ENCODE assay signal across 23 cellular contexts in the genomic region with DNA sequence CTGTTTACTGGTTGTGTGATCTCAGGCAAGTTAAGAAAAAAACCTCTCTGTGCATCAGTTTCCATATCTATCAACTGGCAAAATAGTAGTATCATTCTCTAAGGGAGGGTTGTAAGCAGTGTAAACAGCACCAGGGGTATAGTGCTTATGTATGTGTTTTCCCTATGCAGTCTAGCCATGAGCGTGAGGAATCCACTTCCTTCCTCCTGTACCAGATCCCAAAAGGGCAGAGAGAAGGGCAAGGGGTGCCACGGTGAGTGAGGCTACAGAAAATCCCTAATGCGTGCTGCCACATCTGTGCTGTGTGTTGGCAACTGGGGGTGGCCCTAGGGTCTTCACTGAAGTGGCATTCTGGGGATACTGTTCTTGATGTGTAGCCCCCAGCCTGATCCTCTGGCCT. TPM values are rescaled to one million over a fixed set of nuclear protein-coding genes. Genes with fewer than 3 reads are reported as not detected.
DNase-seq lines count a peak whose midpoint lies in the region; ATAC-seq lines count a peak whose summit lies in the region.
"Had no signal": no experiment of that assay in that cellular context is flagged by ENCODE, and none has a peak within 500 bp of the region (broad histone marks: within the 10 kb centered on the region; RNA-seq: fewer than 3 reads in every experiment).

No MANE protein-coding gene starts in this region.

- H3K27ac Mint-ChIP-seq in activated CD4-positive, alpha-beta T cell treated with anti-CD3 and anti-CD28 coated beads, Interleukin-2, amount 10 ng/mL, durations not matched to agents 7 days and 5 days = peak overlapping the region; percentile 63
- peak overlapping the region in 2 of 3 donors; percentile 93 to 96 for H3K27ac Mint-ChIP-seq in CD4-positive, CD25-positive, alpha-beta regulatory T cell
- H3K27ac Mint-ChIP-seq in activated CD4-positive, alpha-beta memory T cell treated with anti-CD3 and anti-CD28 coated beads, Interleukin-2, amount 10 ng/mL, durations not matched to agents 7 days and 5 days = peak overlapping the region; percentile 87
- peak overlapping the region in 4 of 6 donors; percentile 14 to 95 (median 48) for H3K27ac Mint-ChIP-seq in naive B cell
- H3K27ac Mint-ChIP-seq: nephron progenitor cell, progenitor cell of endocrine pancreas had no signal

- H3K4me3 Mint-ChIP-seq in activated CD4-positive, alpha-beta T cell treated with anti-CD3 and anti-CD28 coated beads, Interleukin-2, amount 10 ng/mL, durations not matched to agents 7 days and 5 days = no peak overlapping the region
- H3K4me3 Mint-ChIP-seq in CD4-positive, CD25-positive, alpha-beta regulatory T cell = peak overlapping the region in 1 of 4 donors; percentile 36
- H3K4me3 Mint-ChIP-seq in activated CD4-positive, alpha-beta memory T cell treated with anti-CD3 and anti-CD28 coated beads, Interleukin-2, amount 10 ng/mL, durations not matched to agents 7 days and 5 days = no peak overlapping the region
- peak overlapping the region in 1 of 8 donors; percentile 6 for H3K4me3 Mint-ChIP-seq in naive B cell
- H3K4me3 Mint-ChIP-seq: nephron progenitor cell had no signal

- peaks cover 67% of the 10 kb centered on the region for H3K4me1 Mint-ChIP-seq in activated CD4-positive, alpha-beta T cell treated with anti-CD3 and anti-CD28 coated beads, Interleukin-2, amount 10 ng/mL, durations not matched to agents 7 days and 5 days
- H3K4me1 Mint-ChIP-seq in CD4-positive, CD25-positive, alpha-beta regulatory T cell = peaks cover 10 to 44% (median 30%) of the 10 kb centered on the region in 4 donors
- H3K4me1 Mint-ChIP-seq in activated CD4-positive, alpha-beta memory T cell treated with anti-CD3 and anti-CD28 coated beads, Interleukin-2, amount 10 ng/mL, durations not matched to agents 7 days and 5 days = peaks cover 78% of the 10 kb centered on the region
- H3K4me1 Mint-ChIP-seq in naive B cell = peaks cover 29 to 48% (median 38%) of the 10 kb centered on the region in 3 donors

- ATAC-seq in CD4-positive, CD25-positive, alpha-beta regulatory T cell (ENCODE audit: low read depth in 2 of 2) = no peak
- no peak for ATAC-seq in naive B cell (ENCODE audit: low read depth in 2 of 2)
- ATAC-seq in HG03280 (IDR thresholded peaks at IDR 0.05; ENCODE audit: unreplicated experiment) = no peak

- H3K27me3 ChIP-seq in CD4-positive, CD25-positive, alpha-beta regulatory T cell (ENCODE audit: control insufficient read depth, insufficient read depth, low read length) = no peaks in the 10 kb centered on the region
- no peaks in the 10 kb centered on the region for H3K27me3 ChIP-seq in HAP-1 (ENCODE audit: low read depth)
- H3K27me3 ChIP-seq: ascending aorta had no signal

- in situ Hi-C loops in HAP-1 (cut with MboI; ENCODE audit: low sequenced_read_pairs) = no loop called here

- no peaks in the 10 kb centered on the region for H3K9me3 ChIP-seq in CD4-positive, CD25-positive, alpha-beta regulatory T cell (ENCODE audit: control insufficient read depth in 2 of 2, low read length in 2 of 2)
- no peaks in the 10 kb centered on the region for H3K9me3 ChIP-seq in HAP-1
- H3K9me3 ChIP-seq: ascending aorta, esophagus squamous epithelium, thoracic aorta had no signal

- CTCF ChIA-PET in activated CD4-positive, alpha-beta T cell treated with anti-CD3 and anti-CD28 coated beads, Interleukin-2, amount 10 ng/mL, durations not matched to agents 7 days and 5 days (lab: Charles Lee) = interaction anchor here (1.8 to 2.3 kb wide), 3 partner anchors 11 to 18 kb away, joined by 5 to 10 read pairs (median 8); partner anchors contain the start of gene RNF19B
- CTCF ChIA-PET in activated CD4-positive, alpha-beta memory T cell treated with anti-CD3 and anti-CD28 coated beads, Interleukin-2, amount 10 ng/mL, durations not matched to agents 7 days and 5 days (lab: Charles Lee) = interaction anchor here (1.2 kb wide), 1 partner anchor 18 kb away, joined by 4 read pairs; no protein-coding TSS in a partner anchor

- no peak overlapping the region for H3K4me3 ChIP-seq in CD4-positive, CD25-positive, alpha-beta regulatory T cell (ENCODE audit: low read depth, low read length)
- H3K4me3 ChIP-seq in HAP-1 = no peak overlapping the region
- H3K4me3 ChIP-seq: ascending aorta, esophagus squamous epithelium, thoracic aorta had no signal

- H3K4me1 ChIP-seq in CD4-positive, CD25-positive, alpha-beta regulatory T cell (ENCODE audit: control insufficient read depth, insufficient read depth, low read length, poor library complexity, severe bottlenecking) = peaks cover 35% of the 10 kb centered on the region
- H3K4me1 ChIP-seq in HAP-1 = no peaks in the 10 kb centered on the region
- H3K4me1 ChIP-seq: ascending aorta had no signal

- H3K27ac ChIP-seq in CD4-positive, CD25-positive, alpha-beta regulatory T cell (ENCODE audit: insufficient read depth, low read length, poor library complexity, severe bottlenecking) = no peak overlapping the region
- H3K27ac ChIP-seq: ascending aorta, esophagus squamous epithelium, HL-60, thoracic aorta, WERI-Rb-1 had no signal

- H3K9me3 Mint-ChIP-seq in activated CD4-positive, alpha-beta T cell treated with anti-CD3 and anti-CD28 coated beads, Interleukin-2, amount 10 ng/mL, durations not matched to agents 7 days and 5 days = no peaks in the 10 kb centered on the region
- no peaks in the 10 kb centered on the region for H3K9me3 Mint-ChIP-seq in CD4-positive, CD25-positive, alpha-beta regulatory T cell
- H3K9me3 Mint-ChIP-seq in activated CD4-positive, alpha-beta memory T cell treated with anti-CD3 and anti-CD28 coated beads, Interleukin-2, amount 10 ng/mL, durations not matched to agents 7 days and 5 days = no peaks in the 10 kb centered on the region
- H3K9me3 Mint-ChIP-seq in naive B cell = no peaks in the 10 kb centered on the region
- H3K9me3 Mint-ChIP-seq: nephron progenitor cell had no signal

- peaks cover 4% of the 10 kb centered on the region for H3K36me3 Mint-ChIP-seq in activated CD4-positive, alpha-beta T cell treated with anti-CD3 and anti-CD28 coated beads, Interleukin-2, amount 10 ng/mL, durations not matched to agents 7 days and 5 days (ENCODE audit: low read depth)
- no peaks in the 10 kb centered on the region for H3K36me3 Mint-ChIP-seq in CD4-positive, CD25-positive, alpha-beta regulatory T cell
- peaks cover 4% of the 10 kb centered on the region for H3K36me3 Mint-ChIP-seq in activated CD4-positive, alpha-beta memory T cell treated with anti-CD3 and anti-CD28 coated beads, Interleukin-2, amount 10 ng/mL, durations not matched to agents 7 days and 5 days (ENCODE audit: low read depth)
- H3K36me3 Mint-ChIP-seq in naive B cell = no peaks in the 10 kb centered on the region

- H3K27me3 Mint-ChIP-seq in activated CD4-positive, alpha-beta T cell treated with anti-CD3 and anti-CD28 coated beads, Interleukin-2, amount 10 ng/mL, durations not matched to agents 7 days and 5 days = no peaks in the 10 kb centered on the region
- H3K27me3 Mint-ChIP-seq in CD4-positive, CD25-positive, alpha-beta regulatory T cell = no peaks in the 10 kb centered on the region
- H3K27me3 Mint-ChIP-seq in activated CD4-positive, alpha-beta memory T cell treated with anti-CD3 and anti-CD28 coated beads, Interleukin-2, amount 10 ng/mL, durations not matched to agents 7 days and 5 days = no peaks in the 10 kb centered on the region
- no peaks in the 10 kb centered on the region for H3K27me3 Mint-ChIP-seq in naive B cell
- H3K27me3 Mint-ChIP-seq: progenitor cell of endocrine pancreas had no signal

- POLR2A ChIA-PET in activated CD4-positive, alpha-beta T cell treated with anti-CD3 and anti-CD28 coated beads, Interleukin-2, amount 10 ng/mL, durations not matched to agents 7 days and 5 days (lab: Charles Lee) = no interaction called here
- POLR2A ChIA-PET in activated CD4-positive, alpha-beta memory T cell treated with anti-CD3 and anti-CD28 coated beads, Interleukin-2, amount 10 ng/mL, durations not matched to agents 7 days and 5 days (lab: Charles Lee) = interaction anchor here (1.4 to 3.9 kb wide), 4 partner anchors 12 to 39 kb away, joined by 3 to 36 read pairs (median 12); partner anchors contain the start of gene RNF19B

- H3K36me3 ChIP-seq in CD4-positive, CD25-positive, alpha-beta regulatory T cell (ENCODE audit: control insufficient read depth, insufficient read depth, low read length) = no peaks in the 10 kb centered on the region
- no peaks in the 10 kb centered on the region for H3K36me3 ChIP-seq in HAP-1 (replicated peaks)
- H3K36me3 ChIP-seq: ascending aorta, esophagus squamous epithelium, thoracic aorta, WERI-Rb-1 had no signal

- DNase-seq in activated CD4-positive, alpha-beta T cell treated with anti-CD3 and anti-CD28 coated beads, Interleukin-2, amount 10 ng/mL, durations not matched to agents 7 days and 5 days = no peak
- DNase-seq in activated CD4-positive, alpha-beta T cell treated with anti-CD3 and anti-CD28 coated beads for 1 hour = no peak
- DNase-seq in CD4-positive, CD25-positive, alpha-beta regulatory T cell = no peak
- no peak for DNase-seq in activated CD4-positive, alpha-beta memory T cell treated with anti-CD3 and anti-CD28 coated beads, Interleukin-2, amount 10 ng/mL, durations not matched to agents 7 days and 5 days
- DNase-seq in naive B cell (no peak), SHP77 treated with DMSO at 0.1 percent for 48 hours (lab: John Stamatoyannopoulos, UW) (no peak), HAP-1 (ENCODE audit: low spot score in 2 of 2) (no peak)
- DNase-seq: activated gamma-delta T cell treated with Interleukin-2 at 50 U/mL for 16 hours; cerebellar nuclear complex; DMS53; effector CD8-positive, alpha-beta T cell; esophagus squamous epithelium; mesendoderm; NCI-H1417; NCI-H526; nephron progenitor cell; Right ventricle myocardium superior; WERI-Rb-1 had no signal

RNA-seq across cellular contexts. Expression of gene RNF19B, which starts 18.4 kb away (rescaled TPM):
- total RNA-seq in activated CD4-positive, alpha-beta T cell treated with anti-CD3 and anti-CD28 coated beads, Interleukin-2, amount 10 ng/mL, durations not matched to agents 7 days and 5 days = 10 to 100 TPM; 18.4 to 20.1 TPM
- 44.9 TPM for total RNA-seq in CD4-positive, CD25-positive, alpha-beta regulatory T cell
- 1 to 10 TPM; 2.0 to 2.6 (median 2.4) TPM for polyA plus RNA-seq in CD4-positive, CD25-positive, alpha-beta regulatory T cell
- 10 to 100 TPM; 42.9 to 46.9 TPM for total RNA-seq in activated CD4-positive, alpha-beta memory T cell treated with anti-CD3 and anti-CD28 coated beads, Interleukin-2, amount 10 ng/mL, durations not matched to agents 7 days and 5 days
- polyA plus RNA-seq in naive B cell (ENCODE audit: low read depth in 6 of 6) = 1 to 10 TPM; 1.0 to 2.8 (median 1.9) TPM

RNA-seq across cellular contexts. Expression of gene AK2, which starts 53.6 kb away (rescaled TPM):
- total RNA-seq in activated CD4-positive, alpha-beta T cell treated with anti-CD3 and anti-CD28 coated beads, Interleukin-2, amount 10 ng/mL, durations not matched to agents 7 days and 5 days = 100 to 1,000 TPM; 181 to 193 TPM
- total RNA-seq in CD4-positive, CD25-positive, alpha-beta regulatory T cell = 55.3 TPM
- 100 to 1,000 TPM; 111 to 122 (median 115) TPM for polyA plus RNA-seq in CD4-positive, CD25-positive, alpha-beta regulatory T cell
- total RNA-seq in activated CD4-positive, alpha-beta memory T cell treated with anti-CD3 and anti-CD28 coated beads, Interleukin-2, amount 10 ng/mL, durations not matched to agents 7 days and 5 days = 100 to 1,000 TPM; 189 to 192 TPM
- polyA plus RNA-seq in naive B cell (ENCODE audit: low read depth in 6 of 6) = 100 to 1,000 TPM; 107 to 151 (median 134) TPM
